In the genomic region with DNA sequence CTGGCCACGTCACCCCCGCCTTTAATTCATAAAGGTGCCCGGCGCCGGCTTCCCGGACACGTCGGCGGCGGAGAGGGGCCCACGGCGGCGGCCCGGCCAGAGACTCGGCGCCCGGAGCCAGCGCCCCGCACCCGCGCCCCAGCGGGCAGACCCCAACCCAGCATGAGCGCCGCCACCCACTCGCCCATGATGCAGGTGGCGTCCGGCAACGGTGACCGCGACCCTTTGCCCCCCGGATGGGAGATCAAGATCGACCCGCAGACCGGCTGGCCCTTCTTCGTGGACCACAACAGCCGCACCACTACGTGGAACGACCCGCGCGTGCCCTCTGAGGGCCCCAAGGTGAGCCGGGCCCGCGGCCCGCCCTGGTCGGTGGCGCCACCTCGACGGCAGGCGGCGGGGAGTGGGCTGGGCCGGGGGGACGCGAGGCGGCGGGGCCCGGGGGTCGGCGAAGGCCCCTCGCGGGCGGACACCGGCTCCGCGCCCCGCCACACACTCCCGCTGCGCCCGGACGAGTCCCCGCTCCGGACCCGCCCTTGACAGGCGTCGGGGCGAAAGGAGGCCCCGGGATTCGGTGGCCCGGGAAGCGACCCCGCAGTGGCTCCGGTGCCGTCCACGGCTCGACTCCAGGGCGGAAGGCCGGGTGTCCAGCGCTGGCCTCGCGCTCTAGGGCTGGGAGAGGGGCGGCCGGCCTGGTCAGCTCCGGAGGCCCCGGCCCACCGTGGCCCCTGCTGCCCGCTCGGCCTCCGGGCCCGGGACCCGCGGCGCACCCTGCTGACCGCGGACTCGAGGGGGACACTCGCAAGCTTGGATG, we compare ENCODE assay signal across 8 cellular contexts. TPM values are rescaled to one million over a fixed set of nuclear protein-coding genes. Genes with fewer than 3 reads are reported as not detected.
DNase-seq lines count a peak whose midpoint lies in the region; ATAC-seq, FAIRE-seq and TF ChIP-seq lines count a peak whose summit lies in the region.

No MANE protein-coding gene starts in this region.

- H3K27ac Mint-ChIP-seq in activated T-cell treated with anti-CD3 and anti-CD28 coated beads, Interleukin-2, amount 50 U/mL, for 24 hours, result peak overlapping the region; percentile 96

- peaks cover 53% of the 10 kb centered on the region for H3K4me1 Mint-ChIP-seq in activated T-cell treated with anti-CD3 and anti-CD28 coated beads, Interleukin-2, amount 50 U/mL, for 24 hours (ENCODE audit: low read depth)

- no peak; the same call in 1 of the 2 replicates for TF ChIP-seq POLR2A in H54 (IDR thresholded peaks at IDR 0.05; ENCODE audit: low read depth, low read length)

- H4K8ac ChIP-seq in trophoblast cell (ENCODE audit: low read depth, low read length), result peak overlapping the region; percentile 95

- H3K27me3 Mint-ChIP-seq in activated T-cell treated with anti-CD3 and anti-CD28 coated beads, Interleukin-2, amount 50 U/mL, for 24 hours, result no peaks in the 10 kb centered on the region

- no peak overlapping the region for H3K23ac ChIP-seq in trophoblast cell (ENCODE audit: low read length)

- no peaks in the 10 kb centered on the region for H3K9me3 ChIP-seq in trophoblast cell (ENCODE audit: insufficient read depth, low read depth, low read length)

- no CpG with 5 or more reads among the region's 106 CpGs for WGBS in trophoblast cell (ENCODE audit: extremely low coverage, insufficient coverage, insufficient read length)

- H3K27ac ChIP-seq in foreskin keratinocyte (peak overlapping the region; percentile 91), trophoblast cell (ENCODE audit: low read depth, low read length) (peak overlapping the region; percentile 90)

- H3K9me3 Mint-ChIP-seq in activated T-cell treated with anti-CD3 and anti-CD28 coated beads, Interleukin-2, amount 50 U/mL, for 24 hours, result no peaks in the 10 kb centered on the region

- peak overlapping the region; percentile 96 for H4K91ac ChIP-seq in trophoblast cell (ENCODE audit: low read depth, low read length)

- peaks cover 26% of the 10 kb centered on the region for H3K79me2 ChIP-seq in trophoblast cell (ENCODE audit: control insufficient read depth, insufficient read depth, low read length, poor library complexity)

- peak overlapping the region; percentile 96 for H2BK5ac ChIP-seq in trophoblast cell (ENCODE audit: low read depth, low read length, poor library complexity)

- peak; percentile 37 for ATAC-seq in HG03196 (IDR thresholded peaks at IDR 0.05; ENCODE audit: unreplicated experiment)
- no peak for ATAC-seq in foreskin keratinocyte

- peak overlapping the region; percentile 100 for H3K18ac ChIP-seq in trophoblast cell (ENCODE audit: low read length)

- H2AK5ac ChIP-seq in trophoblast cell (ENCODE audit: low read length), result peak overlapping the region; percentile 99

- peaks cover 13% of the 10 kb centered on the region for H3K79me1 ChIP-seq in trophoblast cell (ENCODE audit: low read length)

- H3K4me3 ChIP-seq in trophoblast cell (ENCODE audit: low read depth, low read length), result peak overlapping the region; percentile 98

- H3K4me3 Mint-ChIP-seq in activated T-cell treated with anti-CD3 and anti-CD28 coated beads, Interleukin-2, amount 50 U/mL, for 24 hours, result peak overlapping the region; percentile 87

- DNase-seq in activated CD4-positive, alpha-beta T cell treated with anti-CD3 and anti-CD28 coated beads for 48 hours, result peak; percentile 34
- no peak for DNase-seq in activated CD4-positive, alpha-beta T cell treated with anti-CD3 and anti-CD28 coated beads for 1 hour
- no peak for DNase-seq in activated T-cell treated with anti-CD3 and anti-CD28 coated beads, Interleukin-2, amount 50 U/mL, for 24 hours
- DNase-seq in foreskin keratinocyte, result no peak
- peak in 1 of 2 donors; percentile 36 for DNase-seq in trophoblast cell
- DNase-seq in RKO (ENCODE audit: low spot score), result no peak
- no peak for DNase-seq in H54 (ENCODE audit: insufficient read length, low spot score)

- TF ChIP-seq CTCF in foreskin keratinocyte (conservative IDR thresholded peaks at IDR 0.05), result no peak

- peak overlapping the region; percentile 97 for H3K4ac ChIP-seq in trophoblast cell (ENCODE audit: low read depth, low read length)

- peak overlapping the region; percentile 67 for H4K12ac ChIP-seq in trophoblast cell (ENCODE audit: low read depth, low read length)

- peak overlapping the region; percentile 84 for H2BK12ac ChIP-seq in trophoblast cell (ENCODE audit: low read length)

- peaks cover 25% of the 10 kb centered on the region for H3K36me3 Mint-ChIP-seq in activated T-cell treated with anti-CD3 and anti-CD28 coated beads, Interleukin-2, amount 50 U/mL, for 24 hours (ENCODE audit: low read depth)

- H3K36me3 ChIP-seq in trophoblast cell (ENCODE audit: control insufficient read depth in 1 of 2, insufficient read depth in 2 of 2, low read length in 2 of 2), result peaks cover 7 to 8% of the 10 kb centered on the region in 2 experiments

- peak overlapping the region; percentile 100 for H3K14ac ChIP-seq in trophoblast cell (ENCODE audit: low read length)

- FAIRE-seq in H54 (lab: Jason Lieb, UNC), result no peak

- peak overlapping the region; percentile 69 for H2AFZ ChIP-seq in trophoblast cell (ENCODE audit: insufficient read depth, low read length, poor library complexity)

- peak overlapping the region; percentile 96 for H2BK120ac ChIP-seq in trophoblast cell (ENCODE audit: insufficient read depth, low read length, poor library complexity)

- H3K27me3 ChIP-seq in foreskin keratinocyte (no peaks in the 10 kb centered on the region), trophoblast cell (ENCODE audit: insufficient read depth, low read length) (no peaks in the 10 kb centered on the region)

- H3K4me2 ChIP-seq in trophoblast cell (ENCODE audit: low read length), result peak overlapping the region; percentile 93

- peak overlapping the region; percentile 97 for H3K9ac ChIP-seq in trophoblast cell (ENCODE audit: low read length)

- H3K4me1 ChIP-seq in foreskin keratinocyte, result peaks cover 23% of the 10 kb centered on the region
- peaks cover 14 to 22% of the 10 kb centered on the region in 2 experiments for H3K4me1 ChIP-seq in trophoblast cell (ENCODE audit: control insufficient read depth in 1 of 2, insufficient read depth in 2 of 2, low read length in 2 of 2)

RNA-seq across cellular contexts. Expression of a gene that starts 0.5 kb away (rescaled TPM):
- 60.7 and 65.4 TPM in 2 replicates for total RNA-seq in foreskin keratinocyte
- polyA plus RNA-seq in foreskin keratinocyte, result 73.6 and 74.2 TPM in 2 replicates
- polyA plus RNA-seq in trophoblast cell (2013), result 85.0 and 88.8 TPM in 2 replicates

RNA-seq across cellular contexts. Expression of a gene that starts 55.0 kb away (rescaled TPM):
- total RNA-seq in foreskin keratinocyte, result 107 and 116 TPM in 2 replicates
- polyA plus RNA-seq in foreskin keratinocyte, result 80.4 and 95.3 TPM in 2 replicates
- 124 and 125 TPM in 2 replicates for polyA plus RNA-seq in trophoblast cell (2013)
